In genomic region chr17:81833160-81833920, GRCh38 we compare ENCODE assay signal across 1 cellular context.
TF ChIP-seq lines count a peak whose summit lies in the region.

MCRIP1 (minus strand) TSS chr17:81833291; CDS start chr17:81824506, 8,785 bp downstream.

TF ChIP-seq in HepG2, 621 proteins besides CTCF, POLR2A, EP300 and RAD21 (continued from another document and continues in another):
- TF ChIP-seq, protein P1, sequence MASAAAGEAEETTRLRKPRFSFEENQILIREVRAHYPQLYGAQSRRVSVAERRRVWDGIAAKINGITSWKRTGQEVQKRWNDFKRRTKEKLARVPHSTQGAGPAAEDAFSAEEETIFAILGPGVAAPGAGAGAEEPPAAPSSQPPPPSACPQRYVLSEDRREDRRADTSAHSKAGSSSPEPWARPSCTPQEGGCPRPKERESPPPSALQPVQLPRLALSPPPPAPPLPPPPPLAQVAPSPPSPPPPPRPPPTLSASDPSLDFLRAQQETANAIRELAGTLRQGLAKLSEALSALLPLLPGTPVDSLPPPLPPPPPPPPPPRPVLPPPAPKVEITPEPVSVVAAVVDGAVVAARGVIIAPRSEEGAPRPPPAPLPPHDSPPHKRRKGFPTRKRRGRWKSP (CRISPR knock-in tag; IDR thresholded peaks at IDR 0.05), result peak; percentile 78; the same call in 1 of the 2 replicates
- TF ChIP-seq RBAK (CRISPR knock-in tag; IDR thresholded peaks at IDR 0.05), result peak; percentile 19; the same call in 1 of the 2 replicates
- TF ChIP-seq, protein P2, sequence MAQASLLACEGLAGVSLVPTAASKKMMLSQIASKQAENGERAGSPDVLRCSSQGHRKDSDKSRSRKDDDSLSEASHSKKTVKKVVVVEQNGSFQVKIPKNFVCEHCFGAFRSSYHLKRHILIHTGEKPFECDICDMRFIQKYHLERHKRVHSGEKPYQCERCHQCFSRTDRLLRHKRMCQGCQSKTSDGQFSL (CRISPR knock-in tag; IDR thresholded peaks at IDR 0.05), result 0 out of 2 replicates have a peak, but pooled peaks have one; percentile 60
- TF ChIP-seq KDM4B (CRISPR knock-in tag; IDR thresholded peaks at IDR 0.05), result no peak
- peak; percentile 36; the same call in 1 of the 2 replicates for TF ChIP-seq MEF2D (CRISPR knock-in tag; IDR thresholded peaks at IDR 0.05)
- peak; percentile 89 for TF ChIP-seq ZNF543 (CRISPR knock-in tag; IDR thresholded peaks at IDR 0.05)
- no peak; the same call in 1 of the 2 replicates for TF ChIP-seq ZNF570 (CRISPR knock-in tag; IDR thresholded peaks at IDR 0.05; ENCODE audit: borderline replicate concordance)
- peak; percentile 76 for TF ChIP-seq GMEB1 (CRISPR knock-in tag; IDR thresholded peaks at IDR 0.05; ENCODE audit: borderline replicate concordance)
- no peak for TF ChIP-seq DDIT3 (CRISPR knock-in tag; IDR thresholded peaks at IDR 0.05)
- TF ChIP-seq ZMYM3 (CRISPR knock-in tag; IDR thresholded peaks at IDR 0.05), result no peak
- TF ChIP-seq ZNF260 (CRISPR knock-in tag; IDR thresholded peaks at IDR 0.05; ENCODE audit: borderline replicate concordance, low read depth), result 0 out of 2 replicates have a peak, but pooled peaks have one; percentile 14
- no peak for TF ChIP-seq NFIC (IDR thresholded peaks at IDR 0.05; ENCODE audit: low read length)
- TF ChIP-seq DMTF1 (CRISPR knock-in tag; IDR thresholded peaks at IDR 0.05), result 0 out of 2 replicates have a peak, but pooled peaks have one; percentile 71
- no peak for TF ChIP-seq FIP1L1 (IDR thresholded peaks at IDR 0.05; ENCODE audit: borderline replicate concordance, insufficient read depth, low read depth, low read length)
- no peak for TF ChIP-seq HNRNPK (IDR thresholded peaks at IDR 0.05; ENCODE audit: low read depth, low read length, poor library complexity, severe bottlenecking)
- TF ChIP-seq KLF9 (CRISPR knock-in tag; IDR thresholded peaks at IDR 0.05; ENCODE audit: low read depth), result 0 out of 2 replicates have a peak, but pooled peaks have one; percentile 36
- peak; percentile 97 for TF ChIP-seq HNF4A (CRISPR knock-in tag; IDR thresholded peaks at IDR 0.05)
- TF ChIP-seq GTF3A (CRISPR knock-in tag; conservative IDR thresholded peaks at IDR 0.05), result peak; percentile 77; the same call in 1 of the 2 replicates
- peak; percentile 78; the same call in 1 of the 2 replicates for TF ChIP-seq ZNF34 (CRISPR knock-in tag; IDR thresholded peaks at IDR 0.05; ENCODE audit: borderline replicate concordance)
- TF ChIP-seq, protein P3, sequence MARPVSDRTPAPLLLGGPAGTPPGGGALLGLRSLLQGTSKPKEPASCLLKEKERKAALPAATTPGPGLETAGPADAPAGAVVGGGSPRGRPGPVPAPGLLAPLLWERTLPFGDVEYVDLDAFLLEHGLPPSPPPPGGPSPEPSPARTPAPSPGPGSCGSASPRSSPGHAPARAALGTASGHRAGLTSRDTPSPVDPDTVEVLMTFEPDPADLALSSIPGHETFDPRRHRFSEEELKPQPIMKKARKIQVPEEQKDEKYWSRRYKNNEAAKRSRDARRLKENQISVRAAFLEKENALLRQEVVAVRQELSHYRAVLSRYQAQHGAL (CRISPR knock-in tag; IDR thresholded peaks at IDR 0.05; ENCODE audit: not compliant biosample characterization), result peak; percentile 83
- TF ChIP-seq KLF6 (CRISPR knock-in tag; IDR thresholded peaks at IDR 0.05), result peak; percentile 84
- TF ChIP-seq, protein P4, sequence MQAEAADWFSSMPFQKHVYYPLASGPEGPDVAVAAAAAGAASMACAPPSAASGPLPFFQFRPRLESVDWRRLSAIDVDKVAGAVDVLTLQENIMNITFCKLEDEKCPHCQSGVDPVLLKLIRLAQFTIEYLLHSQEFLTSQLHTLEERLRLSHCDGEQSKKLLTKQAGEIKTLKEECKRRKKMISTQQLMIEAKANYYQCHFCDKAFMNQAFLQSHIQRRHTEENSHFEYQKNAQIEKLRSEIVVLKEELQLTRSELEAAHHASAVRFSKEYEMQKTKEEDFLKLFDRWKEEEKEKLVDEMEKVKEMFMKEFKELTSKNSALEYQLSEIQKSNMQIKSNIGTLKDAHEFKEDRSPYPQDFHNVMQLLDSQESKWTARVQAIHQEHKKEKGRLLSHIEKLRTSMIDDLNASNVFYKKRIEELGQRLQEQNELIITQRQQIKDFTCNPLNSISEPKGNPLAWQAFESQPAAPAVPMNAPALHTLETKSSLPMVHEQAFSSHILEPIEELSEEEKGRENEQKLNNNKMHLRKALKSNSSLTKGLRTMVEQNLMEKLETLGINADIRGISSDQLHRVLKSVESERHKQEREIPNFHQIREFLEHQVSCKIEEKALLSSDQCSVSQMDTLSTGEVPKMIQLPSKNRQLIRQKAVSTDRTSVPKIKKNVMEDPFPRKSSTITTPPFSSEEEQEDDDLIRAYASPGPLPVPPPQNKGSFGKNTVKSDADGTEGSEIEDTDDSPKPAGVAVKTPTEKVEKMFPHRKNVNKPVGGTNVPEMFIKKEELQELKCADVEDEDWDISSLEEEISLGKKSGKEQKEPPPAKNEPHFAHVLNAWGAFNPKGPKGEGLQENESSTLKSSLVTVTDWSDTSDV (CRISPR knock-in tag; IDR thresholded peaks at IDR 0.05), result peak; percentile 77
- TF ChIP-seq ZMAT5 (CRISPR knock-in tag; IDR thresholded peaks at IDR 0.05; ENCODE audit: borderline replicate concordance, low read depth), result no peak
- TF ChIP-seq RFX3 (CRISPR knock-in tag; IDR thresholded peaks at IDR 0.05), result no peak
- no peak for TF ChIP-seq NR3C1 (CRISPR knock-in tag; IDR thresholded peaks at IDR 0.05)
- TF ChIP-seq TBX3 (IDR thresholded peaks at IDR 0.05; ENCODE audit: borderline replicate concordance), result 0 out of 2 replicates have a peak, but pooled peaks have one; percentile 19
- TF ChIP-seq ZNF343 (CRISPR knock-in tag; IDR thresholded peaks at IDR 0.05), result peak; percentile 57; the same call in 1 of the 2 replicates
- no peak; the same call in 1 of the 2 replicates for TF ChIP-seq ZNF724P (CRISPR knock-in tag; IDR thresholded peaks at IDR 0.05; ENCODE audit: borderline replicate concordance)
- TF ChIP-seq FOSL2 (CRISPR knock-in tag; IDR thresholded peaks at IDR 0.05), result peak; percentile 27; the same call in 1 of the 2 replicates
- peak; percentile 46; the same call in 1 of the 2 replicates for TF ChIP-seq RAD51 (IDR thresholded peaks at IDR 0.05; ENCODE audit: borderline replicate concordance)
- no peak for TF ChIP-seq NONO (IDR thresholded peaks at IDR 0.05)
- TF ChIP-seq NONO (CRISPR knock-in tag; conservative IDR thresholded peaks at IDR 0.05), result peak; percentile 85
- no peak for TF ChIP-seq FOXA1 (IDR thresholded peaks at IDR 0.05)
- TF ChIP-seq FOXA1 (CRISPR knock-in tag; IDR thresholded peaks at IDR 0.05), result no peak
- TF ChIP-seq MED1 (CRISPR knock-in tag; IDR thresholded peaks at IDR 0.05), result peak; percentile 60; the same call in 1 of the 2 replicates
- TF ChIP-seq TBL1XR1 (IDR thresholded peaks at IDR 0.05; ENCODE audit: borderline replicate concordance, low read length, partially characterized antibody), result no peak
- TF ChIP-seq ZNF7 (CRISPR knock-in tag; IDR thresholded peaks at IDR 0.05), result no peak
- TF ChIP-seq ZNF746 (CRISPR knock-in tag; IDR thresholded peaks at IDR 0.05), result peak; percentile 79
- TF ChIP-seq AHDC1 (CRISPR knock-in tag; IDR thresholded peaks at IDR 0.05; ENCODE audit: borderline replicate concordance), result peak; percentile 23; the same call in 1 of the 2 replicates
- TF ChIP-seq ZNF713 (CRISPR knock-in tag; IDR thresholded peaks at IDR 0.05), result 0 out of 2 replicates have a peak, but pooled peaks have one; percentile 3
- TF ChIP-seq HOXA9 (CRISPR knock-in tag; IDR thresholded peaks at IDR 0.05; ENCODE audit: borderline replicate concordance), result peak; percentile 70; the same call in 1 of the 2 replicates
- TF ChIP-seq ZNF607 (CRISPR knock-in tag; IDR thresholded peaks at IDR 0.05; ENCODE audit: borderline replicate concordance), result peak; percentile 98
- peak; percentile 52 for TF ChIP-seq TCF7 (IDR thresholded peaks at IDR 0.05; ENCODE audit: low read depth)
- peak; percentile 98 for TF ChIP-seq AGO2 (optimal IDR thresholded peaks at IDR 0.05; ENCODE audit: low read depth, low read length)
- no peak for TF ChIP-seq ZNF777 (CRISPR knock-in tag; IDR thresholded peaks at IDR 0.05)
- TF ChIP-seq ZNF383 (CRISPR knock-in tag; IDR thresholded peaks at IDR 0.05; ENCODE audit: borderline replicate concordance), result peak; percentile 87
- no peak for TF ChIP-seq RFX5 (IDR thresholded peaks at IDR 0.05; ENCODE audit: low read depth, low read length)
- TF ChIP-seq ZNF556 (CRISPR knock-in tag; IDR thresholded peaks at IDR 0.05; ENCODE audit: borderline replicate concordance), result peak; percentile 84
- peak; percentile 61; the same call in 1 of the 2 replicates for TF ChIP-seq HINFP (CRISPR knock-in tag; IDR thresholded peaks at IDR 0.05; ENCODE audit: low read depth)
- TF ChIP-seq REL (CRISPR knock-in tag; conservative IDR thresholded peaks at IDR 0.05), result peak; percentile 86
- TF ChIP-seq ZNF180 (CRISPR knock-in tag; IDR thresholded peaks at IDR 0.05; ENCODE audit: borderline replicate concordance, low read depth), result no peak
- peak; percentile 92 for TF ChIP-seq MXD4 (CRISPR knock-in tag; IDR thresholded peaks at IDR 0.05)
